Comparison of ENCODE assay signal across 14 cellular contexts in the genomic region with DNA sequence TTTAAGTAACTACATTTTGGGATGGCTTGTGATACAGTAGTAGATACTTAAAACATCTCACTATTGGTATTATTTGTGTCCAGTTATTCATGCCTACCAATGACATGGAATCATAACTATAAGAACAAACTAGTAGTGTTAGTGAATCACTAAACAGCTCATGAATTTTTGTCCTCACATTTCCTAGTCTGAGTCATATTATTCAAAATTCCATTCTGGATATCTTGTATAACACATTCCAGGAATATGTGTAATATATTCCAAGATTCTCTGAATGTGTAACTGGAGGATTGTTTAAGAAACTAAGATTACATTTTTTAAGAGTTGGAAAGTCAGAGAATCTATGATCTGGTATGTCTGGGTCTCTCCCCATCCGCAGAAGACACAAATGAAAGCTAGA.
DNase-seq lines count a peak whose midpoint lies in the region; ATAC-seq and TF ChIP-seq lines count a peak whose summit lies in the region.
"Had no signal": no experiment of that assay in that cellular context is flagged by ENCODE, and none has a peak within 500 bp of the region (broad histone marks: within the 10 kb centered on the region; RNA-seq: fewer than 3 reads in every experiment).

No MANE protein-coding gene starts in this region.

- CTCF ChIA-PET in PC-9 (lab: Charles Lee) = no interaction called here
- CTCF ChIA-PET in activated CD4-positive, alpha-beta memory T cell treated with anti-CD3 and anti-CD28 coated beads for 36 hours (lab: Charles Lee) = no interaction called here

- peak; percentile 18 for ATAC-seq in esophagus mucosa
- peak; percentile 87 for ATAC-seq in omental fat pad (ENCODE audit: low FRiP score)
- no peak for ATAC-seq in HG03045 (IDR thresholded peaks at IDR 0.05; ENCODE audit: unreplicated experiment)
- ATAC-seq: GM12878 had no signal

- no peak overlapping the region for H3K4me2 ChIP-seq in PC-9

- DNase-seq in Caki2 (ENCODE audit: low read depth) = peak; percentile 25
- DNase-seq in PC-9 = peak in 1 of 2 experiments; percentile 64
- no peak for DNase-seq in omental fat pad (ENCODE audit: low spot score)
- DNase-seq in cerebellum (ENCODE audit: low spot score) = no peak
- DNase-seq in esophagus squamous epithelium (lab: John Stamatoyannopoulos, UW) = no peak
- no peak for DNase-seq in activated CD4-positive, alpha-beta memory T cell treated with anti-CD3 and anti-CD28 coated beads for 36 hours
- DNase-seq: activated CD4-positive, CD25-positive, alpha-beta regulatory T cell; cerebellar nuclear complex; NCI-H510A treated with DMSO at 0.1 percent for 48 hours; SIG-M5 had no signal

- no peaks in the 10 kb centered on the region for H3K36me3 Mint-ChIP-seq in activated CD4-positive, alpha-beta memory T cell treated with anti-CD3 and anti-CD28 coated beads for 36 hours

- in situ Hi-C loops in Caki2 (cut with HindIII; ENCODE audit: low pct_unique_long_range_greater_than_20kb, low sequenced_read_pairs) = no loop called here

- no peaks in the 10 kb centered on the region for H4K20me1 ChIP-seq in PC-9 (ENCODE audit: insufficient read depth)

- H3F3A ChIP-seq in PC-9 (ENCODE audit: insufficient read depth, low read depth) = no peaks in the 10 kb centered on the region

- no peaks in the 10 kb centered on the region for H3K9me2 ChIP-seq in PC-9 (ENCODE audit: insufficient read depth)

- H3K4me1 ChIP-seq in PC-9 (replicated peaks; ENCODE audit: insufficient read depth) (no peaks in the 10 kb centered on the region), esophagus squamous epithelium (no peaks in the 10 kb centered on the region)

- H3K4me3 ChIP-seq in PC-9 = no peak overlapping the region
- H3K4me3 ChIP-seq in esophagus squamous epithelium = no peak overlapping the region
- H3K4me3 ChIP-seq: GM12878, skin epidermis had no signal

- H3K27ac ChIP-seq in PC-9 (0 out of 2 replicates have a peak overlapping the region, but pooled peaks have one; percentile 24), esophagus squamous epithelium (no peak overlapping the region)

- no peak overlapping the region for H3K27ac Mint-ChIP-seq in activated CD4-positive, alpha-beta memory T cell treated with anti-CD3 and anti-CD28 coated beads for 36 hours

- H2AFZ ChIP-seq in PC-9 = no peak overlapping the region

- intact Hi-C loops in PC-9 (cut with micrococcal nuclease; ENCODE audit: unreplicated experiment) = no loop called here
- intact Hi-C loops in esophagus squamous epithelium (cut with DNase I) = no loop called here
- intact Hi-C loops in activated CD4-positive, alpha-beta memory T cell treated with anti-CD3 and anti-CD28 coated beads for 36 hours (cut with micrococcal nuclease) = no loop called here

- no peak for TF ChIP-seq POLR2A in esophagus squamous epithelium (IDR thresholded peaks at IDR 0.05)

- WGBS in esophagus squamous epithelium, 2 donors = 44 to 65% methylated on average over 1 of the region's 1 CpG

- no peaks in the 10 kb centered on the region for H3K4me1 Mint-ChIP-seq in activated CD4-positive, alpha-beta memory T cell treated with anti-CD3 and anti-CD28 coated beads for 36 hours (ENCODE audit: low read depth)

- H3K9me3 ChIP-seq in PC-9 (ENCODE audit: insufficient read depth, low read depth) (no peaks in the 10 kb centered on the region; the same call in 1 of the 2 replicates), esophagus squamous epithelium (no peaks in the 10 kb centered on the region)

- no peaks in the 10 kb centered on the region for H3K79me2 ChIP-seq in PC-9 (ENCODE audit: low read depth)

- POLR2A ChIA-PET in PC-9 (lab: Charles Lee; ENCODE audit: unreplicated experiment) = no interaction called here
- POLR2A ChIA-PET in activated CD4-positive, alpha-beta memory T cell treated with anti-CD3 and anti-CD28 coated beads for 36 hours (lab: Charles Lee) = no interaction called here

- H3K36me3 ChIP-seq in PC-9 (ENCODE audit: low read depth) (no peaks in the 10 kb centered on the region), esophagus squamous epithelium (no peaks in the 10 kb centered on the region)

- peaks cover 27% of the 10 kb centered on the region for H3K9me3 Mint-ChIP-seq in activated CD4-positive, alpha-beta memory T cell treated with anti-CD3 and anti-CD28 coated beads for 36 hours

- H3K27me3 ChIP-seq in PC-9 (ENCODE audit: insufficient read depth, low read depth) (no peaks in the 10 kb centered on the region), esophagus squamous epithelium (no peaks in the 10 kb centered on the region)

- BruUV-seq in PC-9 (replicated peaks; lab: Mats Ljungman, UMichigan) = no TSS peak

- no peak overlapping the region for H3K4me3 Mint-ChIP-seq in activated CD4-positive, alpha-beta memory T cell treated with anti-CD3 and anti-CD28 coated beads for 36 hours

- TF ChIP-seq CTCF in PC-9 (conservative IDR thresholded peaks at IDR 0.05) (no peak), omental fat pad (IDR thresholded peaks at IDR 0.05) (no peak), esophagus squamous epithelium (IDR thresholded peaks at IDR 0.05) (no peak)

- no peaks in the 10 kb centered on the region for H3K27me3 Mint-ChIP-seq in activated CD4-positive, alpha-beta memory T cell treated with anti-CD3 and anti-CD28 coated beads for 36 hours
